Comparison of ENCODE assay signal across 22 cellular contexts in the genomic region with DNA sequence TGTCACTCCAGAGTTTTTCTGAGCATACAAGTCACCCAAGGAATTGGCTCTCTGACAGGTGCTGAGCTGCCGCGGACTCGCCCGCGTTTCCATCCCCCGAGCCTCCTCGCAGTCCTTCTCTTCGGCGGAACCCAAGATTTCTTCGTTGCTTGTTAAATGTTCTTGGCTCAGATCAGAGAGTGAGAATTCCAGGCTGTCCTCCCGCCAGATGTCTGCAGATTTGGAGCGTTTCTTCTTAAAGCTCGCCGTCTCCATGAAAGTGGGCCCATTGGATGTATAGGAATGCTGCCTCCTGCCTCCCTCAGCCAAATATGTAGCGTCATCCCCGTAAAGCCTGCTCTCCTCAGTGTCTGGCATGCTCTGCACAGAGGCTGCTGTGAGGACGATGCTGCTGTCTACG.
DNase-seq lines count a peak whose midpoint lies in the region; ATAC-seq, FAIRE-seq and TF ChIP-seq lines count a peak whose summit lies in the region.
"Had no signal": no experiment of that assay in that cellular context is flagged by ENCODE, and none has a peak within 500 bp of the region (broad histone marks: within the 10 kb centered on the region; RNA-seq: fewer than 3 reads in every experiment).

No MANE protein-coding gene starts in this region.

- H3K23ac ChIP-seq in mesenchymal stem cell (ENCODE audit: low read length in 2 of 2), result no peak overlapping the region

- no peak overlapping the region for H3K4me2 ChIP-seq in mesenchymal stem cell (ENCODE audit: low read length, poor library complexity, severe bottlenecking)

- no peak overlapping the region for H2BK120ac ChIP-seq in mesenchymal stem cell (ENCODE audit: low read depth, low read length)

- H3K14ac ChIP-seq in mesenchymal stem cell (ENCODE audit: low read length in 2 of 2), result no peak overlapping the region

- peaks cover 0 to 6% of the 10 kb centered on the region in 2 experiments for H3K36me3 ChIP-seq in mesenchymal stem cell (ENCODE audit: control insufficient read depth in 1 of 2, insufficient read depth in 2 of 2, low read depth in 1 of 2, low read length in 2 of 2)

- no peak overlapping the region for H3K4ac ChIP-seq in mesenchymal stem cell (ENCODE audit: low read depth in 1 of 2, low read length in 2 of 2)

- ATAC-seq in Right ventricle myocardium inferior, result peak; percentile 17
- ATAC-seq: PC-3 had no signal

- no peaks in the 10 kb centered on the region for H3K4me1 ChIP-seq in mesenchymal stem cell (ENCODE audit: control insufficient read depth, insufficient read depth, low read depth, low read length)

- H3K79me1 ChIP-seq in mesenchymal stem cell (replicated peaks; ENCODE audit: low read length, poor library complexity, severe bottlenecking), result peaks cover 11% of the 10 kb centered on the region

- H3K9ac ChIP-seq in mesenchymal stem cell (ENCODE audit: low read length), result peak overlapping the region; percentile 15

- no peak overlapping the region for H2AK5ac ChIP-seq in mesenchymal stem cell (ENCODE audit: low read length, severe bottlenecking)

- TF ChIP-seq CTCF in D721Med (IDR thresholded peaks at IDR 0.05; ENCODE audit: insufficient read depth, missing control alignments), result no peak

- no peak overlapping the region for H2AFZ ChIP-seq in mesenchymal stem cell (ENCODE audit: low read depth, low read length)

- no peaks in the 10 kb centered on the region for H3K9me3 ChIP-seq in mesenchymal stem cell (ENCODE audit: control insufficient read depth, low read length)

- H3K27me3 ChIP-seq in mesenchymal stem cell (ENCODE audit: control insufficient read depth in 1 of 2, insufficient read depth in 1 of 2, low read length in 2 of 2), result no peaks in the 10 kb centered on the region

- no peak for DNase-seq in Right ventricle myocardium inferior (ENCODE audit: missing footprints)
- no peak for DNase-seq in cardiac septum (ENCODE audit: low spot score)
- DNase-seq in anterior cingulate cortex (lab: John Stamatoyannopoulos, UW), result peak in 31 of 58 donors; percentile 8 to 76 (median 37)
- no peak for DNase-seq in mesenchymal stem cell
- DNase-seq in SHP77 (lab: John Stamatoyannopoulos, UW), result no peak
- DNase-seq in D721Med (ENCODE audit: insufficient read length, low spot score), result no peak
- no peak for DNase-seq in NOMO-1 treated with dmso at 0.1 percent for 144 hours (lab: John Stamatoyannopoulos, UW; ENCODE audit: unreplicated experiment)
- DNase-seq: 8988T; CD4-positive, alpha-beta memory T cell; HFFc6; IMR-90; NCI-H1417; NCI-H187; NCI-H2227 treated with DMSO at 0.1 percent for 48 hours; NCI-H510A treated with DMSO at 0.1 percent for 48 hours; PC-3 had no signal

- H4K8ac ChIP-seq in mesenchymal stem cell (ENCODE audit: low read length), result no peak overlapping the region

- WGBS in mesenchymal stem cell, result 98% methylated on average over 18 of the region's 18 CpGs

- intact Hi-C loops in Right ventricle myocardium inferior (cut with DNase I) (no loop called here), cardiac septum (cut with DNase I) (no loop called here)

- H3K4me3 ChIP-seq in mesenchymal stem cell (ENCODE audit: insufficient read depth in 1 of 2, low read depth in 1 of 2, low read length in 2 of 2), result peak overlapping the region in 1 of 2 experiments; percentile 68

- no peak overlapping the region for H4K91ac ChIP-seq in mesenchymal stem cell (ENCODE audit: low read length)

- no peak overlapping the region for H2BK15ac ChIP-seq in mesenchymal stem cell (ENCODE audit: low read depth, poor library complexity, severe bottlenecking)

- no peak overlapping the region for H3K18ac ChIP-seq in mesenchymal stem cell (ENCODE audit: low read depth in 1 of 2, low read length in 2 of 2)

- H2BK12ac ChIP-seq in mesenchymal stem cell (ENCODE audit: low read length in 2 of 2), result no peak overlapping the region

- H2BK5ac ChIP-seq in mesenchymal stem cell (ENCODE audit: low read depth, low read length, poor library complexity, severe bottlenecking), result no peak overlapping the region

- FAIRE-seq in D721Med (lab: Jason Lieb, UNC), result no peak
- FAIRE-seq: GM12892, GM18507, H1, HTR-8/SVneo had no signal

- H3K27ac ChIP-seq in mesenchymal stem cell (ENCODE audit: low read length, poor library complexity, severe bottlenecking) (no peak overlapping the region), temporal lobe (ENCODE audit: low read depth, low read length) (peak overlapping the region; percentile 1)
- H3K27ac ChIP-seq: RWPE1 had no signal

Comparison
In these comparisons a context has a peak if more than half of its experiments do, and no peak if none do; other contexts are left out.
1. DNase-seq: peak in anterior cingulate cortex (31 of 58); none in Right ventricle myocardium inferior (single experiment), cardiac septum (single experiment), mesenchymal stem cell (single experiment), SHP77 (0 of 2), D721Med (single experiment) and NOMO-1 treated with dmso at 0.1 percent for 144 hours (single experiment).